Comparison of ENCODE assay signal across 17 cellular contexts in genomic region chr6:13446371-13446770, GRCh38. TPM values are rescaled to one million over a fixed set of nuclear protein-coding genes. Genes with fewer than 3 reads are reported as not detected.
DNase-seq lines count a peak whose midpoint lies in the region; ATAC-seq and TF ChIP-seq lines count a peak whose summit lies in the region.
"Had no signal": no experiment of that assay in that cellular context is flagged by ENCODE, and none has a peak within 500 bp of the region (broad histone marks: within the 10 kb centered on the region; RNA-seq: fewer than 3 reads in every experiment).

No MANE protein-coding gene starts in this region.

- no peaks in the 10 kb centered on the region for H3K36me3 ChIP-seq in prostate gland

- H3K27ac ChIP-seq in prostate gland (peak overlapping the region; percentile 48 to 71), substantia nigra (ENCODE audit: low read depth, low read length, poor library complexity, severe bottlenecking) (no peak overlapping the region)
- H3K27ac ChIP-seq: parathyroid adenoma had no signal

- ATAC-seq in Right ventricle myocardium superior (ENCODE audit: poor library complexity) (peak; percentile 26), HG02884 (IDR thresholded peaks at IDR 0.05; ENCODE audit: unreplicated experiment) (no peak)
- no peak for ATAC-seq in stimulated activated memory B cell treated with anti-CD40 and anti-IgM and Interleukin-4, amounts not matched to agents 10 μg/mL and 1 μg/mL and 100 μg/mL, for 72 hours

- H3K4me3 Mint-ChIP-seq in stimulated activated memory B cell treated with anti-CD40 and anti-IgM and Interleukin-4, amounts not matched to agents 10 μg/mL and 1 μg/mL and 100 μg/mL, for 72 hours, result no peak overlapping the region
- H3K4me3 Mint-ChIP-seq: activated CD4-positive, alpha-beta memory T cell treated with anti-CD3 and anti-CD28 coated beads for 36 hours had no signal

- no peak for TF ChIP-seq CTCF in prostate gland (IDR thresholded peaks at IDR 0.05)

- peak; percentile 23 for DNase-seq in activated CD8-positive, alpha-beta memory T cell treated with anti-CD3 and anti-CD28 coated beads, Interleukin-2, amount 50 U/mL, for 48 hours
- no peak for DNase-seq in activated CD8-positive, alpha-beta memory T cell treated with anti-CD3 and anti-CD28 coated beads, Interleukin-2, amount 50 U/mL, for 4 hours
- DNase-seq in Right ventricle myocardium superior, result no peak
- DNase-seq in prostate gland (ENCODE audit: low spot score), result no peak
- no peak for DNase-seq in SKM-1 treated with dmso at 0.1 percent for 144 hours (lab: John Stamatoyannopoulos, UW; ENCODE audit: unreplicated experiment)
- no peak for DNase-seq in substantia nigra (lab: John Stamatoyannopoulos, UW)
- DNase-seq: activated CD4-positive, alpha-beta memory T cell treated with anti-CD3 and anti-CD28 coated beads for 36 hours; activated effector memory CD4-positive, alpha-beta T cell treated with Interleukin-2 at 50 U/mL for 16 hours; COR-L47; foreskin fibroblast; midbrain; NCI-H187; NK-92 treated with Interleukin-12 subunit alpha and Interleukin-12 subunit beta, amount 100 ng/mL, for 24 hours; stimulated activated CD4-positive, alpha-beta T cell treated with anti-CD3 and anti-CD28 coated beads, Interleukin-15, amount 100 ng/mL, for 24 hours had no signal

- no peak overlapping the region for H3K27ac Mint-ChIP-seq in stimulated activated memory B cell treated with anti-CD40 and anti-IgM and Interleukin-4, amounts not matched to agents 10 μg/mL and 1 μg/mL and 100 μg/mL, for 72 hours
- H3K27ac Mint-ChIP-seq: activated CD4-positive, alpha-beta memory T cell treated with anti-CD3 and anti-CD28 coated beads for 36 hours had no signal

- TF ChIP-seq POLR2A in prostate gland (IDR thresholded peaks at IDR 0.05), result no peak

- peaks cover 17% of the 10 kb centered on the region for H3K4me1 Mint-ChIP-seq in stimulated activated memory B cell treated with anti-CD40 and anti-IgM and Interleukin-4, amounts not matched to agents 10 μg/mL and 1 μg/mL and 100 μg/mL, for 72 hours

- no peaks in the 10 kb centered on the region for H3K9me3 ChIP-seq in prostate gland

- no peaks in the 10 kb centered on the region for H3K27me3 ChIP-seq in prostate gland (replicated peaks; ENCODE audit: insufficient read depth)

- WGBS in prostate gland, result 80% methylated on average over 6 of the region's 7 CpGs

- no peaks in the 10 kb centered on the region for H3K4me1 ChIP-seq in prostate gland (replicated peaks)

- intact Hi-C loops in Right ventricle myocardium superior (cut with DNase I) (no loop called here), prostate gland (cut with DNase I) (no loop called here)

- H3K36me3 Mint-ChIP-seq in stimulated activated memory B cell treated with anti-CD40 and anti-IgM and Interleukin-4, amounts not matched to agents 10 μg/mL and 1 μg/mL and 100 μg/mL, for 72 hours, result peaks cover 22% of the 10 kb centered on the region

- H3K27me3 Mint-ChIP-seq in stimulated activated memory B cell treated with anti-CD40 and anti-IgM and Interleukin-4, amounts not matched to agents 10 μg/mL and 1 μg/mL and 100 μg/mL, for 72 hours, result no peaks in the 10 kb centered on the region
- H3K27me3 Mint-ChIP-seq: activated CD4-positive, alpha-beta memory T cell treated with anti-CD3 and anti-CD28 coated beads for 36 hours had no signal

- H3K9me3 Mint-ChIP-seq in stimulated activated memory B cell treated with anti-CD40 and anti-IgM and Interleukin-4, amounts not matched to agents 10 μg/mL and 1 μg/mL and 100 μg/mL, for 72 hours, result no peaks in the 10 kb centered on the region

- no peak overlapping the region for H3K4me3 ChIP-seq in prostate gland

RNA-seq across cellular contexts. Expression of gene GFOD1, which starts 41.0 kb away (rescaled TPM):
- 46.2 TPM for total RNA-seq in Right ventricle myocardium superior
- 10 to 100 TPM in 1 of 2 donors, 1 to 10 TPM in 1; 10.0 to 12.2 TPM for total RNA-seq in prostate gland
